Comparison of ENCODE assay signal across 29 cellular contexts in the genomic region with DNA sequence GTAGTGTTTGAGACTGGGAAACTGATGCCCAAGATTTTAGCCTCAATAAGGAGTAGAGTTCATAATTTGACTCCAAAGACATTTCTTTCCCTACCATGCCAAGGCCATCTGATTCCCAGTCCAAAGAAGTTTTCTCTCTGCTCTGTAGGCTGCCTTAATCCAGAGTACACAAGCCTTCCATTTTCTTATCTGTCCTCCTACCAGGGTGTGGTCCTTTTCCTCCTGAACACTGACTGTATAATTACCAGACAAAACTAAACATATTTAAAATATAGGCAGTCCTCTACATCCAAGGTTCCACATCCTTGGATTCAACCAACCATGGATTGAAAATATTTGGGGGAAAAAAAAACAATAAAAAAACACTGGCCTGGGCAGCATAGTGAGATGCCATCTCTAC.
"Had no signal": no experiment of that assay in that cellular context is flagged by ENCODE, and none has a peak within 500 bp of the region (broad histone marks: within the 10 kb centered on the region; RNA-seq: fewer than 3 reads in every experiment).

No MANE protein-coding gene starts in this region.

- H3K4me3 ChIP-seq: esophagus muscularis mucosa, gastroesophageal sphincter, heart right ventricle, lower lobe of right lung, neural progenitor cell, right lobe of liver, smooth muscle cell, thyroid gland, vagina had no signal

- DNase-seq: effector CD8-positive, alpha-beta T cell; endodermal cell; foreskin keratinocyte; glutamatergic neuron; heart right ventricle; hippocampal formation; immature natural killer cell; islet precursor cell; kidney glomerular epithelial cell; left ventricle myocardium superior; lower lobe of right lung; naive B cell; right lobe of liver; stimulated activated CD4-positive, alpha-beta T cell treated with anti-CD3 and anti-CD28 coated beads, Interleukin-12 subunit alpha, Interleukin-12 subunit beta, amount 100 ng/mL, for 4 hours; stimulated activated CD4-positive, alpha-beta T cell treated with anti-CD3 and anti-CD28 coated beads, Interleukin-1b, Interleukin-23, amount 100 ng/mL, for 48 hours; stimulated activated CD4-positive, alpha-beta T cell treated with anti-CD3 and anti-CD28 coated beads, Interleukin-4, amount 100 ng/mL, for 1 hour; stimulated activated CD8-positive, alpha-beta memory T cell treated with anti-CD3 and anti-CD28 coated beads, Interleukin-4, amount 100 ng/mL, for 48 hours; stimulated activated naive CD4-positive, alpha-beta T cell; stimulated activated naive CD8-positive, alpha-beta T cell treated with anti-CD3 and anti-CD28 coated beads, Interleukin-15, amount 100 ng/mL, for 72 hours; thyroid gland; trophoblast cell had no signal

- H3K27ac ChIP-seq: epithelial cell of prostate, esophagus muscularis mucosa, foreskin keratinocyte, gastroesophageal sphincter, heart right ventricle, lower lobe of right lung, neural progenitor cell, parathyroid adenoma, right lobe of liver, thyroid gland, vagina had no signal

- H3K4me1 ChIP-seq: foreskin keratinocyte, gastroesophageal sphincter, lower lobe of right lung, parathyroid adenoma, vagina had no signal

- ATAC-seq: foreskin keratinocyte; gastroesophageal sphincter; heart right ventricle; left ventricle myocardium superior; lower lobe of right lung; natural killer cell treated with Interleukin-12 subunit alpha and Interleukin-12 subunit beta and Interleukin-15 and Interleukin-18, amount 100 ng/mL, for 72 hours; right lobe of liver; stimulated activated naive CD8-positive, alpha-beta T cell treated with anti-CD3 and anti-CD28 coated beads, Interleukin-15, amount 100 ng/mL, for 72 hours had no signal

- H3K36me3 ChIP-seq: esophagus muscularis mucosa, gastroesophageal sphincter, heart right ventricle, lower lobe of right lung, neural progenitor cell, right lobe of liver, thyroid gland, vagina had no signal

- H3K9me3 ChIP-seq: esophagus muscularis mucosa, gastroesophageal sphincter, heart right ventricle, lower lobe of right lung, right lobe of liver, thyroid gland, vagina had no signal

- H3K27me3 ChIP-seq: esophagus muscularis mucosa, gastroesophageal sphincter, heart right ventricle, neural progenitor cell, right lobe of liver, thyroid gland, vagina had no signal
